In genomic region chr1:151581446-151581845, GRCh38 we compare ENCODE assay signal across 1 cellular context.
TF ChIP-seq lines count a peak whose summit lies in the region.

No MANE protein-coding gene starts in this region.

TF ChIP-seq in GM12891, 5 proteins besides CTCF, POLR2A, EP300 and RAD21:
- TF ChIP-seq PAX5 (IDR thresholded peaks at IDR 0.05; ENCODE audit: insufficient read depth, low read length, severe bottlenecking) (no peak), POLR2AphosphoS5 (IDR thresholded peaks at IDR 0.05; ENCODE audit: low read depth, low read length) (no peak), TAF1 (IDR thresholded peaks at IDR 0.05; ENCODE audit: low read depth, low read length) (no peak), SPI1 (IDR thresholded peaks at IDR 0.05; ENCODE audit: low read depth, low read length) (no peak), POU2F2 (IDR thresholded peaks at IDR 0.05; ENCODE audit: low read depth, low read length) (no peak)
